Comparison of ENCODE assay signal across 24 cellular contexts in genomic region chr12:103556890-103557667, GRCh38. TPM values are rescaled to one million over a fixed set of nuclear protein-coding genes. Genes with fewer than 3 reads are reported as not detected.
"Had no signal": no experiment of that assay in that cellular context is flagged by ENCODE, and none has a peak within 500 bp of the region (broad histone marks: within the 10 kb centered on the region; RNA-seq: fewer than 3 reads in every experiment).

No MANE protein-coding gene starts in this region.

- H3K27me3 ChIP-seq: cardiac muscle cell, foreskin keratinocyte, ovary, thyroid gland, vagina had no signal

- H3K36me3 ChIP-seq: cardiac muscle cell, ovary, spleen, thyroid gland, vagina had no signal

- H3K9me3 ChIP-seq: ovary, psoas muscle, thyroid gland, vagina had no signal

- H3K4me3 ChIP-seq: cardiac muscle cell, ovary, psoas muscle, spleen, thyroid gland, vagina had no signal

- ATAC-seq: activated T-cell treated with anti-CD3 and anti-CD28 coated beads, Interleukin-2, amount 50 U/mL, for 72 hours; foreskin keratinocyte; natural killer cell; stimulated activated naive B cell treated with anti-CD40 and anti-IgM and Interleukin-4, amounts not matched to agents 10 μg/mL and 1 μg/mL and 100 μg/mL, for 72 hours had no signal

- H3K4me1 ChIP-seq: psoas muscle, spleen, thyroid gland, vagina had no signal

- DNase-seq: activated CD4-positive, alpha-beta T cell treated with anti-CD3 and anti-CD28 coated beads, Interleukin-2, amount 50 U/mL, for 4 hours; activated CD4-positive, CD25-positive, alpha-beta regulatory T cell treated with anti-CD3 and anti-CD28 coated beads, Interleukin-2, amount 50 U/mL, for 72 hours; activated effector memory CD4-positive, alpha-beta T cell treated with anti-CD3 and anti-CD28 coated beads, Interleukin-2, amount 50 U/mL, for 16 hours; activated naive CD4-positive, alpha-beta T cell treated with anti-CD3 and anti-CD28 coated beads, Interleukin-2, amount 50 U/mL, for 16 hours; activated T-cell treated with anti-CD3 and anti-CD28 coated beads, Interleukin-2, amount 50 U/mL, for 72 hours; dermis blood vessel endothelial cell; effector memory CD4-positive, alpha-beta T cell; foreskin keratinocyte; head of caudate nucleus; kidney; mesenchymal stem cell; natural killer cell; ovary; psoas muscle; spleen; stimulated activated naive B cell treated with anti-CD40 and anti-IgM and Interleukin-4, amounts not matched to agents 10 μg/mL and 1 μg/mL and 100 μg/mL, for 72 hours; SW 1271; T-helper 2 cell; thyroid gland had no signal

- H3K27ac ChIP-seq: cardiac muscle cell, ovary, psoas muscle, spleen, thyroid gland, vagina, VCaP had no signal

RNA-seq across cellular contexts. Expression of gene STAB2, which starts 30.0 kb away (rescaled TPM):
- total RNA-seq: activated CD8-positive, alpha-beta memory T cell treated with anti-CD3 and anti-CD28 coated beads for 36 hours; activated T-cell treated with anti-CD3 and anti-CD28 coated beads, Interleukin-2, amount 50 U/mL, for 72 hours; endothelial cell of umbilical vein; foreskin keratinocyte; natural killer cell had no signal
- polyA plus RNA-seq: cardiac muscle cell, foreskin keratinocyte had no signal
